Comparison of ENCODE assay signal across 1 cellular context in genomic region chr16:20868890-20869289, GRCh38.
TF ChIP-seq lines count a peak whose summit lies in the region.

No MANE protein-coding gene starts in this region.

TF ChIP-seq in HepG2, 621 proteins besides CTCF, POLR2A, EP300 and RAD21 (continued from another document and continues in another):
- TF ChIP-seq AKNA (CRISPR knock-in tag; IDR thresholded peaks at IDR 0.05; ENCODE audit: borderline replicate concordance): no peak
- TF ChIP-seq TBL1XR1 (IDR thresholded peaks at IDR 0.05; ENCODE audit: borderline replicate concordance, low read length, partially characterized antibody): no peak
- TF ChIP-seq ZNF121 (CRISPR knock-in tag; IDR thresholded peaks at IDR 0.05): no peak
- TF ChIP-seq ZNF17 (CRISPR knock-in tag; IDR thresholded peaks at IDR 0.05): no peak
- 0 out of 2 replicates have a peak, but pooled peaks have one; percentile 45 for TF ChIP-seq ZNF564 (CRISPR knock-in tag; IDR thresholded peaks at IDR 0.05)
- no peak for TF ChIP-seq ZSCAN5A (CRISPR knock-in tag; IDR thresholded peaks at IDR 0.05; ENCODE audit: borderline replicate concordance)
- TF ChIP-seq MXD3 (CRISPR knock-in tag; IDR thresholded peaks at IDR 0.05): no peak
- TF ChIP-seq ZNF335 (CRISPR knock-in tag; IDR thresholded peaks at IDR 0.05): no peak
- TF ChIP-seq TFDP1 (CRISPR knock-in tag; IDR thresholded peaks at IDR 0.05; ENCODE audit: borderline replicate concordance): no peak
- TF ChIP-seq PPARG (CRISPR knock-in tag; conservative IDR thresholded peaks at IDR 0.05): no peak
- no peak for TF ChIP-seq ZNF839 (CRISPR knock-in tag; IDR thresholded peaks at IDR 0.05; ENCODE audit: borderline replicate concordance)
- no peak for TF ChIP-seq ZBTB40 (IDR thresholded peaks at IDR 0.05)
- TF ChIP-seq ZBTB40 (CRISPR knock-in tag; IDR thresholded peaks at IDR 0.05): no peak
- TF ChIP-seq NFIB (CRISPR knock-in tag; IDR thresholded peaks at IDR 0.05; ENCODE audit: borderline replicate concordance): no peak
- no peak for TF ChIP-seq POLR2G (IDR thresholded peaks at IDR 0.05; ENCODE audit: low read depth, low read length)
- TF ChIP-seq SALL1 (CRISPR knock-in tag; IDR thresholded peaks at IDR 0.05): peak; percentile 81
- TF ChIP-seq NR2F2 (IDR thresholded peaks at IDR 0.05; ENCODE audit: borderline replicate concordance, low read depth): no peak
- TF ChIP-seq ZNF766 (CRISPR knock-in tag; IDR thresholded peaks at IDR 0.05; ENCODE audit: borderline replicate concordance): no peak; the same call in 1 of the 2 replicates
- no peak for TF ChIP-seq AKAP8 (CRISPR knock-in tag; IDR thresholded peaks at IDR 0.05)
- TF ChIP-seq ZNF446 (CRISPR knock-in tag; IDR thresholded peaks at IDR 0.05): no peak
- TF ChIP-seq ARID5B (CRISPR knock-in tag; IDR thresholded peaks at IDR 0.05): no peak; the same call in 1 of the 2 replicates
- TF ChIP-seq SRSF4 (IDR thresholded peaks at IDR 0.05; ENCODE audit: low read depth, low read length, poor library complexity, severe bottlenecking): no peak
- no peak for TF ChIP-seq DDIT3 (CRISPR knock-in tag; IDR thresholded peaks at IDR 0.05)
- TF ChIP-seq ZNF713 (CRISPR knock-in tag; IDR thresholded peaks at IDR 0.05): no peak
- no peak for TF ChIP-seq BRCA1 (CRISPR knock-in tag; IDR thresholded peaks at IDR 0.05)
- TF ChIP-seq TCF12 (IDR thresholded peaks at IDR 0.05): no peak
- no peak for TF ChIP-seq TCF12 (CRISPR knock-in tag; IDR thresholded peaks at IDR 0.05)
- no peak for TF ChIP-seq ZNF563 (CRISPR knock-in tag; IDR thresholded peaks at IDR 0.05)
- TF ChIP-seq MIXL1 (CRISPR knock-in tag; IDR thresholded peaks at IDR 0.05): no peak
- TF ChIP-seq ZNF558 (CRISPR knock-in tag; IDR thresholded peaks at IDR 0.05; ENCODE audit: borderline replicate concordance): no peak
- TF ChIP-seq SIN3B (IDR thresholded peaks at IDR 0.05; ENCODE audit: low read length): no peak
- peak; percentile 20; the same call in 1 of the 2 replicates for TF ChIP-seq ZNF431 (CRISPR knock-in tag; IDR thresholded peaks at IDR 0.05; ENCODE audit: borderline replicate concordance, low read depth)
- TF ChIP-seq ZBTB1 (CRISPR knock-in tag; IDR thresholded peaks at IDR 0.05; ENCODE audit: borderline replicate concordance): no peak
- peak; percentile 54; the same call in 1 of the 2 replicates for TF ChIP-seq HOMEZ (CRISPR knock-in tag; IDR thresholded peaks at IDR 0.05; ENCODE audit: low read depth)
- TF ChIP-seq E2F5 (CRISPR knock-in tag; conservative IDR thresholded peaks at IDR 0.05): no peak
- TF ChIP-seq KLF16 (CRISPR knock-in tag; IDR thresholded peaks at IDR 0.05): no peak
